ENCODE assay signal across 9 cellular contexts in the genomic region with DNA sequence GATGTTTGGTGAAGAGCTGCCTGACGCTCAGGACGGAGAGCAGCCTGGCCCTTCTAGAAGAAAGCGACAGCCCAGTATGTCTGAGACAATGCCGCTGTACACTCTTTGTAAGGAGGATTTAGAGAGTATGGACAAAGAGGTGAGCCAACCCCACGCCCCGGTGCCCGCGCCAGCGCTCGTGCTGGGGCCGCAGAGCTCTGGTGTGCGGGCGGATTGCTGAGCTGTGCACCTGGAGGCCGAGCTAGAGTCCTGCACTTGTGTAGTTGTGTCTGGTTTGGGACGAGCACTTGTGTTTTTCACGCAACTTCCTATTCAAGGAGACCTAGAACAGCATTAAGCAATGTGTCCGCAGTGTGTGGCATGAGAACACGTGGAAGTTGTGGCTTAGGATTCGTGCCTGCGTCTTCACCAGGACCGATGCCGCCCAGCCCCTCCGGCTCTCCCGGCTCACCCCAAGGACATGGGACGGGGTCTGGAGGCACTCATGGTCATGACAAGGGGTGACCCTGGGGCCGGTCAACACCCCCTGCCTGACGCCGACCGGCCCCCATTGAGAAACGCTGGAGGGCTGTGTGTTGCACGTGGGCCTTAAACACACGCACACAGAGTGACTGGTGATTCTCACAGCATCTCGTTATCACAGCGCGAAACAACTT.
"Had no signal": no experiment of that assay in that cellular context is flagged by ENCODE, and none has a peak within 500 bp of the region (broad histone marks: within the 10 kb centered on the region; RNA-seq: fewer than 3 reads in every experiment).

No MANE protein-coding gene starts in this region.

- H3K4me3 Mint-ChIP-seq: HFFc6, IgD-negative memory B cell had no signal

- H3K4me3 ChIP-seq: GM23248, HAP-1 had no signal

- H3K27ac ChIP-seq: GM23248, HL-60 had no signal

- H3K4me1 ChIP-seq: HAP-1 had no signal

- H3K27ac Mint-ChIP-seq: HFFc6 had no signal

- ATAC-seq: HCT116, HepG2 had no signal

- H3K27me3 Mint-ChIP-seq: IgD-negative memory B cell had no signal

- DNase-seq: GM23248, GOT3, H7, HFFc6 had no signal
